9 cellular contexts compared by ENCODE assay signal in the genomic region with DNA sequence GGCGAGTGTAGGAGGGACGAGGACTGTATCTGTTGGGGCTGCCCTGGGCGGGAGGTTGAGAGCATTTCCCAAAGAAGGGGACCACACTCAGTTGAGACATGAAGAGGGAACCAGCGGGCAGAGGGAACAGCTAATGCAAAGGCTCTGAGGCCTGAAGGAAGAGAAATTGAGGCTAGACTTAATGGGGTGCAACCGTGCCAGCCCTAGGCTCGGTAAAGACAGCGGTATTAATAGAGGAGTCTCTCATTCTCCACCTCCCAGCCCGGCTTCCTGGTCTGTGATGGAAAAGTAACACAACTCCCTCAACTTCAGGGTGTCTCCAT. TPM values are rescaled to one million over a fixed set of nuclear protein-coding genes. Genes with fewer than 3 reads are reported as not detected.
DNase-seq lines count a peak whose midpoint lies in the region; ATAC-seq, FAIRE-seq and TF ChIP-seq lines count a peak whose summit lies in the region.
"Had no signal": no experiment of that assay in that cellular context is flagged by ENCODE, and none has a peak within 500 bp of the region (broad histone marks: within the 10 kb centered on the region; RNA-seq: fewer than 3 reads in every experiment).

No MANE protein-coding gene starts in this region.

- TF ChIP-seq RAD21 in IMR-90 (IDR thresholded peaks at IDR 0.05; ENCODE audit: low read length), result no peak

- no peak for FAIRE-seq in bronchial epithelial cell (lab: Jason Lieb, UNC)

- H4K5ac ChIP-seq in IMR-90 (ENCODE audit: low read depth, low read length), result no peak overlapping the region

- peaks cover 7 to 15% of the 10 kb centered on the region in 2 experiments; a peak in 3 of 4 replicates for H3K79me1 ChIP-seq in IMR-90 (ENCODE audit: low read depth in 1 of 2, low read length in 2 of 2)

- H3K4me3 Mint-ChIP-seq in naive thymus-derived CD8-positive, alpha-beta T cell, result peak overlapping the region; percentile 78 to 98 (median 90)

- H3K18ac ChIP-seq in IMR-90 (ENCODE audit: low read depth, low read length), result no peak overlapping the region

- H3K36me3 ChIP-seq in IMR-90 (ENCODE audit: control insufficient read depth, insufficient read depth, low read length) (peaks cover 25% of the 10 kb centered on the region), bronchial epithelial cell (ENCODE audit: control insufficient read depth, insufficient read depth, low read length) (peaks cover 5% of the 10 kb centered on the region)

- peaks cover 8% of the 10 kb centered on the region for H4K20me1 ChIP-seq in IMR-90 (ENCODE audit: insufficient read depth, low read length)

- H2AK9ac ChIP-seq in IMR-90 (replicated peaks; ENCODE audit: low read depth, low read length, poor library complexity), result peak overlapping the region; percentile 77

- no TSS peak for BruUV-seq in IMR-90 (replicated peaks; lab: Mats Ljungman, UMichigan)

- WGBS in IMR-90 (ENCODE audit: extremely low coverage in 2 of 2, insufficient read length in 1 of 2), 2 experiments, result 62% methylated on average over 3 of the region's 8 CpGs; no CpG with 5 or more reads in 1 of the 2 experiments

- peaks cover 8% of the 10 kb centered on the region; the same call in 1 of the 2 replicates for H3K9me1 ChIP-seq in IMR-90 (ENCODE audit: insufficient read depth, low read length)

- no peak overlapping the region for H4K91ac ChIP-seq in IMR-90 (ENCODE audit: insufficient read depth, low read depth, low read length)

- in situ Hi-C loops in IMR-90 (cut with MboI; ENCODE audit: low sequenced_read_pairs), result loop anchor here (10.0 kb wide), 2 partner anchors 131 to 221 kb away; partner anchors contain the start of genes LSM4 and SSBP4

- POLR2A ChIA-PET in IMR-90 (lab: Charles Lee; ENCODE audit: unreplicated experiment), result no interaction called here
- POLR2A ChIA-PET in naive thymus-derived CD8-positive, alpha-beta T cell (lab: Charles Lee), result interaction anchor here (0.9 to 5.2 kb wide), 8 partner anchors 9 to 334 kb away, joined by 3 to 72 read pairs (median 4); partner anchors contain the start of genes JUND, RAB3A and RPL18A

- H2BK20ac ChIP-seq in IMR-90 (ENCODE audit: low read depth, low read length), result no peak overlapping the region

- H3K9ac ChIP-seq in IMR-90 (ENCODE audit: low read depth, low read length), result no peak overlapping the region

- H3K56ac ChIP-seq in IMR-90 (ENCODE audit: extremely low read depth, insufficient read depth, low read length), result no peak overlapping the region

- H4K8ac ChIP-seq in IMR-90 (ENCODE audit: low read depth in 2 of 2, low read length in 2 of 2), result no peak overlapping the region

- CTCF ChIA-PET in IMR-90 (lab: Yijun Ruan, JAX), result no interaction called here

- DNase-seq in AG10803 (ENCODE audit: low read depth), result no peak
- DNase-seq in IMR-90, result no peak
- no peak for DNase-seq in bronchial epithelial cell (ENCODE audit: low read depth)
- no peak for DNase-seq in naive thymus-derived CD8-positive, alpha-beta T cell
- no peak for DNase-seq in DMS79 treated with DMSO at 0.1 percent for 48 hours (lab: John Stamatoyannopoulos, UW)
- DNase-seq in COLO668 (lab: John Stamatoyannopoulos, UW; ENCODE audit: unreplicated experiment), result no peak
- no peak for DNase-seq in NCI-H446 (lab: John Stamatoyannopoulos, UW)

- peaks cover 0 to 4% (median 0%) of the 10 kb centered on the region in 5 donors for H3K27me3 Mint-ChIP-seq in naive thymus-derived CD8-positive, alpha-beta T cell

- no peak overlapping the region for H2BK120ac ChIP-seq in IMR-90 (ENCODE audit: low read depth, low read length)

- H3K4ac ChIP-seq in IMR-90 (ENCODE audit: low read depth, low read length), result no peak overlapping the region

- no peak for TF ChIP-seq POLR2A in IMR-90 (IDR thresholded peaks at IDR 0.05; ENCODE audit: low read depth, low read length)

- H3K27ac Mint-ChIP-seq in naive thymus-derived CD8-positive, alpha-beta T cell, result peak overlapping the region; percentile 43 to 98 (median 90)

- peak overlapping the region; percentile 90 for H3K4me2 ChIP-seq in IMR-90 (ENCODE audit: low read depth, low read length)

- dilution Hi-C loops in IMR-90 (cut with HindIII; ENCODE audit: low sequenced_read_pairs, unreplicated experiment), result no loop called here

- H3K4me3 ChIP-seq in AG10803 (ENCODE audit: low read length) (peak overlapping the region; percentile 78), IMR-90 (ENCODE audit: insufficient read depth, low read depth, low read length) (peak overlapping the region; percentile 55), bronchial epithelial cell (ENCODE audit: low read depth, low read length) (peak overlapping the region; percentile 71)

- 0 out of 2 replicates have a peak overlapping the region, but pooled peaks have one; percentile 24 for H2AK5ac ChIP-seq in IMR-90 (ENCODE audit: low read depth, low read length)

- TF ChIP-seq CTCF in AG10803 (conservative IDR thresholded peaks at IDR 0.05; ENCODE audit: low read length) (no peak), IMR-90 (conservative IDR thresholded peaks at IDR 0.05; ENCODE audit: low read depth, low read length) (no peak), bronchial epithelial cell (IDR thresholded peaks at IDR 0.05; ENCODE audit: insufficient read depth, low read length, severe bottlenecking) (no peak)

- no peaks in the 10 kb centered on the region for H3K9me3 ChIP-seq in IMR-90 (ENCODE audit: control insufficient read depth, insufficient read depth, low read length)
- H3K9me3 ChIP-seq: tibial nerve had no signal

- H3K27me3 ChIP-seq in IMR-90 (ENCODE audit: control insufficient read depth, insufficient read depth, low read length), result no peaks in the 10 kb centered on the region
- H3K27me3 ChIP-seq in bronchial epithelial cell (ENCODE audit: control insufficient read depth, insufficient read depth, low read length), result no peaks in the 10 kb centered on the region
- H3K27me3 ChIP-seq: tibial nerve had no signal

- H3K9me3 Mint-ChIP-seq in naive thymus-derived CD8-positive, alpha-beta T cell, result no peaks in the 10 kb centered on the region

- ATAC-seq in IMR-90 (ENCODE audit: low read depth), result no peak
- no peak for ATAC-seq in naive thymus-derived CD8-positive, alpha-beta T cell
- ATAC-seq in GM18858 (IDR thresholded peaks at IDR 0.05; ENCODE audit: unreplicated experiment), result no peak

- peaks cover 10 to 28% (median 24%) of the 10 kb centered on the region in 4 donors for H3K4me1 Mint-ChIP-seq in naive thymus-derived CD8-positive, alpha-beta T cell

- H3K4me1 ChIP-seq in IMR-90 (ENCODE audit: control insufficient read depth, insufficient read depth, low read length), result peaks cover 8% of the 10 kb centered on the region

- H3K36me3 Mint-ChIP-seq in naive thymus-derived CD8-positive, alpha-beta T cell, result peaks cover 0 to 28% (median 0%) of the 10 kb centered on the region in 3 donors

- no peak overlapping the region for H2BK5ac ChIP-seq in IMR-90 (ENCODE audit: low read depth, low read length, poor library complexity, severe bottlenecking)

- H2BK15ac ChIP-seq in IMR-90 (ENCODE audit: low read depth, low read length), result no peak overlapping the region

- H3K23ac ChIP-seq in IMR-90 (ENCODE audit: low read depth, low read length), result no peak overlapping the region; the same call in 1 of the 2 replicates

- intact Hi-C loops in IMR-90 (cut with micrococcal nuclease), result no loop called here

- H3K14ac ChIP-seq in IMR-90 (replicated peaks; ENCODE audit: low read depth, low read length), result no peak overlapping the region

- no peak overlapping the region for H3K27ac ChIP-seq in IMR-90 (ENCODE audit: insufficient read depth, low read length)

- H2AFZ ChIP-seq in IMR-90 (replicated peaks; ENCODE audit: low read length, poor library complexity), result peak overlapping the region; percentile 97

RNA-seq across cellular contexts. Expression of gene MPV17L2, which starts 1.2 kb away (rescaled TPM):
- total RNA-seq in IMR-90 (2012; rRNA removed) (7.2 TPM in 2 replicates), bronchial epithelial cell (8.7 and 9.5 TPM in 2 replicates)
- 19.5 and 22.5 TPM in 2 replicates for polyA plus RNA-seq in IMR-90 (2012; rRNA removed)
- polyA plus RNA-seq in IMR-90 (2012; cell fraction: cytosol; rRNA removed), result 17.4 and 27.3 TPM in 2 replicates
- 3.9 and 10.3 TPM in 2 replicates for polyA plus RNA-seq in IMR-90 (2012; cell fraction: nucleus; rRNA removed; ENCODE audit: low replicate concordance)
- 1 to 10 TPM; 5.8 to 7.0 TPM for total RNA-seq in naive thymus-derived CD8-positive, alpha-beta T cell
- 10 to 100 TPM in 1 of 3 donors, 1 to 10 TPM in 2; 5.1 to 12.2 (median 9.4) TPM for polyA plus RNA-seq in naive thymus-derived CD8-positive, alpha-beta T cell

RNA-seq across cellular contexts. Expression of gene RAB3A, which starts 9.7 kb away (rescaled TPM):
- total RNA-seq in IMR-90 (2012; rRNA removed), result 2.8 and 3.0 TPM in 2 replicates
- polyA plus RNA-seq in IMR-90 (2012; rRNA removed), result 13.4 and 13.6 TPM in 2 replicates
- 8.6 and 29.3 TPM in 2 replicates for polyA plus RNA-seq in IMR-90 (2012; cell fraction: cytosol; rRNA removed)
- 35.0 and 55.7 TPM in 2 replicates for polyA plus RNA-seq in IMR-90 (2012; cell fraction: nucleus; rRNA removed; ENCODE audit: low replicate concordance)
- 0.53 and 1.0 TPM in 2 replicates for total RNA-seq in bronchial epithelial cell
- 1 to 10 TPM; 2.9 to 3.8 TPM for total RNA-seq in naive thymus-derived CD8-positive, alpha-beta T cell
- 1 to 10 TPM; 1.3 to 2.3 (median 1.8) TPM for polyA plus RNA-seq in naive thymus-derived CD8-positive, alpha-beta T cell

RNA-seq across cellular contexts. Expression of gene IFI30, which starts 20.6 kb away (rescaled TPM):
- total RNA-seq in IMR-90 (2012; rRNA removed) (1.1 and 2.3 TPM in 2 replicates), bronchial epithelial cell (17.6 and 20.6 TPM in 2 replicates)
- polyA plus RNA-seq in IMR-90 (2012; rRNA removed), result 2.3 and 4.0 TPM in 2 replicates
- 3.1 TPM in 1 of 2 replicates, not detected in the other for polyA plus RNA-seq in IMR-90 (2012; cell fraction: cytosol; rRNA removed)
- 1.6 and 2.1 TPM in 2 replicates for polyA plus RNA-seq in IMR-90 (2012; cell fraction: nucleus; rRNA removed; ENCODE audit: low replicate concordance)
- 10 to 100 TPM; 13.7 to 15.3 TPM for total RNA-seq in naive thymus-derived CD8-positive, alpha-beta T cell
- polyA plus RNA-seq in naive thymus-derived CD8-positive, alpha-beta T cell, result 1 to 10 TPM; 3.3 to 7.1 (median 5.4) TPM

RNA-seq across cellular contexts. Expression of gene PDE4C, which starts 32.1 kb away (rescaled TPM):
- 0.18 TPM in 1 of 2 replicates, not detected in the other for total RNA-seq in IMR-90 (2012; rRNA removed)
- polyA plus RNA-seq in IMR-90 (2012; rRNA removed), result 0.22 and 0.24 TPM in 2 replicates
- polyA plus RNA-seq in IMR-90 (2012; cell fraction: cytosol; rRNA removed), result 0.30 and 0.40 TPM in 2 replicates
- 3.4 and 5.3 TPM in 2 replicates for polyA plus RNA-seq in IMR-90 (2012; cell fraction: nucleus; rRNA removed; ENCODE audit: low replicate concordance)
- total RNA-seq in bronchial epithelial cell, result 0.26 and 0.38 TPM in 2 replicates
- not detected for total RNA-seq in naive thymus-derived CD8-positive, alpha-beta T cell
- polyA plus RNA-seq in naive thymus-derived CD8-positive, alpha-beta T cell, result not detected

RNA-seq across cellular contexts. Expression of gene PIK3R2, which starts 41.2 kb away (rescaled TPM):
- total RNA-seq in IMR-90 (2012; rRNA removed), result 8.9 and 12.2 TPM in 2 replicates
- polyA plus RNA-seq in IMR-90 (2012; rRNA removed), result 25.1 and 27.7 TPM in 2 replicates
- 2.4 and 27.9 TPM in 2 replicates for polyA plus RNA-seq in IMR-90 (2012; cell fraction: cytosol; rRNA removed)
- polyA plus RNA-seq in IMR-90 (2012; cell fraction: nucleus; rRNA removed; ENCODE audit: low replicate concordance), result 33.3 and 53.0 TPM in 2 replicates
- 2.6 and 4.0 TPM in 2 replicates for total RNA-seq in bronchial epithelial cell
- total RNA-seq in naive thymus-derived CD8-positive, alpha-beta T cell, result 10 to 100 TPM; 20.9 to 21.5 TPM
- 10 to 100 TPM in 1 of 3 donors, 1 to 10 TPM in 2; 1.5 to 11.7 (median 3.6) TPM for polyA plus RNA-seq in naive thymus-derived CD8-positive, alpha-beta T cell
